23 cellular contexts compared by ENCODE assay signal in the genomic region with DNA sequence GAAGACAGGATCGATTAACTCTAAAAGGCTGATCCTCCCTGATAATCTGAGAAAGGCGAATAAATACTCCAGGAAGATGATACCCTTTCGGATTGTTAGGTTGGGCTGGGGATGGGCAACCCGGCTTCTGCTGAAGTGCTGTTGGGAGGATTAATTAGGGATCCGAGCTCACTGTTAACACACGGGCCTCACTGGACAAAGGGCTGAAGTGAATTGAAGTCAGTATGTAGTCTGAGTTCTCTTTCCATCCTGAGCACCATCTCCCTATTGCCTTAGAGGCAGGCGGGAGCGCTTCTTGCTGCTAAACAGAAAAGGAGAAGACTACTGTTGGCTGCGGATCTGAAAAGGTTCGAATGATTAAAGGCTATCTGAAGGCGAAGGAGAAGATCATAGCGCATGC. TPM values are rescaled to one million over a fixed set of nuclear protein-coding genes. Genes with fewer than 3 reads are reported as not detected.
DNase-seq lines count a peak whose midpoint lies in the region; ATAC-seq, FAIRE-seq and TF ChIP-seq lines count a peak whose summit lies in the region.
"Had no signal": no experiment of that assay in that cellular context is flagged by ENCODE, and none has a peak within 500 bp of the region (broad histone marks: within the 10 kb centered on the region; RNA-seq: fewer than 3 reads in every experiment).

No MANE protein-coding gene starts in this region.

- H3K4me1 Mint-ChIP-seq in neural progenitor cell, result no peaks in the 10 kb centered on the region
- H3K4me1 Mint-ChIP-seq in activated naive CD8-positive, alpha-beta T cell treated with anti-CD3 and anti-CD28 coated beads, Interleukin-2, amount 50 U/mL, for 24 hours, result no peaks in the 10 kb centered on the region
- H3K4me1 Mint-ChIP-seq: stimulated activated effector memory CD8-positive, alpha-beta T cell treated with anti-CD3 and anti-CD28 coated beads, Interleukin-12 subunit alpha, Interleukin-12 subunit beta, amount 100 ng/mL, for 72 hours had no signal

- no peak for ATAC-seq in activated naive CD8-positive, alpha-beta T cell treated with anti-CD3 and anti-CD28 coated beads, Interleukin-2, amount 50 U/mL, for 24 hours
- ATAC-seq: gastrocnemius medialis; stimulated activated effector memory CD8-positive, alpha-beta T cell treated with anti-CD3 and anti-CD28 coated beads, Interleukin-12 subunit alpha, Interleukin-12 subunit beta, amount 100 ng/mL, for 72 hours had no signal

- H3K4me3 ChIP-seq in endothelial cell of umbilical vein (replicated peaks in 1 of 3; ENCODE audit: insufficient read depth in 1 of 3, low read depth in 1 of 3, low read length in 3 of 3) (no peak overlapping the region), neural progenitor cell (peak overlapping the region; percentile 39), WERI-Rb-1 (ENCODE audit: low read depth, low read length) (no peak overlapping the region)
- H3K4me3 ChIP-seq: gastrocnemius medialis, HAP-1, Peyer's patch had no signal

- peak overlapping the region; percentile 26 for H2AFZ ChIP-seq in endothelial cell of umbilical vein (ENCODE audit: low read depth, low read length)
- peak overlapping the region; percentile 66 for H2AFZ ChIP-seq in neural progenitor cell (replicated peaks)

- H3K9me3 ChIP-seq in endothelial cell of umbilical vein (replicated peaks; ENCODE audit: control insufficient read depth, insufficient read depth, low read length) (no peaks in the 10 kb centered on the region), neural progenitor cell (ENCODE audit: low read depth) (no peaks in the 10 kb centered on the region), WERI-Rb-1 (ENCODE audit: severe bottlenecking) (no peaks in the 10 kb centered on the region)
- H3K9me3 ChIP-seq: gastrocnemius medialis, HAP-1, Peyer's patch had no signal

- TF ChIP-seq POLR2A in endothelial cell of umbilical vein (IDR thresholded peaks at IDR 0.05; ENCODE audit: low read depth, low read length), result no peak

- H3K9me3 Mint-ChIP-seq in neural progenitor cell, result no peaks in the 10 kb centered on the region
- H3K9me3 Mint-ChIP-seq in activated naive CD8-positive, alpha-beta T cell treated with anti-CD3 and anti-CD28 coated beads, Interleukin-2, amount 50 U/mL, for 24 hours, result no peaks in the 10 kb centered on the region

- DNase-seq in G401 (ENCODE audit: low spot score) (peak; percentile 24), NCI-H2227 treated with DMSO at 0.1 percent for 48 hours (lab: John Stamatoyannopoulos, UW) (peak; percentile 55), endothelial cell of umbilical vein (ENCODE audit: low read depth, low spot score) (no peak), neural progenitor cell (ENCODE audit: low spot score) (peak; percentile 68), WERI-Rb-1 (no peak), HEK293T (ENCODE audit: extremely low spot score) (no peak), OCI-M2 (lab: John Stamatoyannopoulos, UW; ENCODE audit: unreplicated experiment) (no peak)
- no peak for DNase-seq in activated naive CD8-positive, alpha-beta T cell treated with anti-CD3 and anti-CD28 coated beads, Interleukin-2, amount 50 U/mL, for 24 hours
- DNase-seq: activated CD4-positive, alpha-beta T cell treated with anti-CD3 and anti-CD28 coated beads for 4 hours; activated naive CD4-positive, alpha-beta T cell treated with anti-CD3 and anti-CD28 coated beads, Interleukin-2, amount 50 U/mL, for 16 hours; activated T-cell treated with anti-CD3 and anti-CD28 coated beads, Interleukin-2, amount 50 U/mL, for 48 hours; central memory CD4-positive, alpha-beta T cell; gastrocnemius medialis; MV-4-11; NCI-H187 treated with DMSO at 0.1 percent for 48 hours; NK-92 treated with Interleukin-12 subunit alpha and Interleukin-12 subunit beta, amount 100 ng/mL, for 24 hours; Peyer's patch; stimulated activated CD4-positive, alpha-beta T cell treated with anti-CD3 and anti-CD28 coated beads, Interleukin-1b, Interleukin-23, amount 100 ng/mL, for 48 hours; T-helper 1 cell had no signal

- H3K36me3 Mint-ChIP-seq in neural progenitor cell, result no peaks in the 10 kb centered on the region
- no peaks in the 10 kb centered on the region for H3K36me3 Mint-ChIP-seq in activated naive CD8-positive, alpha-beta T cell treated with anti-CD3 and anti-CD28 coated beads, Interleukin-2, amount 50 U/mL, for 24 hours (ENCODE audit: low read depth)
- H3K36me3 Mint-ChIP-seq: stimulated activated effector memory CD8-positive, alpha-beta T cell treated with anti-CD3 and anti-CD28 coated beads, Interleukin-12 subunit alpha, Interleukin-12 subunit beta, amount 100 ng/mL, for 72 hours had no signal

- no peaks in the 10 kb centered on the region for H3K36me3 ChIP-seq in endothelial cell of umbilical vein (ENCODE audit: control insufficient read depth in 2 of 2, extremely low read depth in 1 of 2, insufficient read depth in 2 of 2, low read length in 2 of 2)
- no peaks in the 10 kb centered on the region for H3K36me3 ChIP-seq in neural progenitor cell
- H3K36me3 ChIP-seq in WERI-Rb-1, result no peaks in the 10 kb centered on the region
- H3K36me3 ChIP-seq: gastrocnemius medialis, HAP-1, Peyer's patch had no signal

- dilution Hi-C loops in endothelial cell of umbilical vein (cut with MboI; ENCODE audit: extremely low pct_ligation_motif_present, low sequenced_read_pairs), result no loop called here

- in situ Hi-C loops in G401 (cut with HindIII; ENCODE audit: low sequenced_read_pairs), result no loop called here

- peak overlapping the region; percentile 4 for H3K4me2 ChIP-seq in endothelial cell of umbilical vein (ENCODE audit: insufficient read depth, low read length)
- peak overlapping the region; percentile 77 for H3K4me2 ChIP-seq in neural progenitor cell
- H3K4me2 ChIP-seq: KMS-11 had no signal

- H4K20me1 ChIP-seq in endothelial cell of umbilical vein (replicated peaks; ENCODE audit: control insufficient read depth, extremely low read depth, insufficient read depth, low read length), result no peaks in the 10 kb centered on the region
- H4K20me1 ChIP-seq in neural progenitor cell (ENCODE audit: low read depth), result no peaks in the 10 kb centered on the region

- H3K4me1 ChIP-seq in endothelial cell of umbilical vein (ENCODE audit: control insufficient read depth, extremely low read depth, insufficient read depth, low read length) (no peaks in the 10 kb centered on the region), neural progenitor cell (peaks cover 16% of the 10 kb centered on the region)
- H3K4me1 ChIP-seq: gastrocnemius medialis, HAP-1, Peyer's patch had no signal

- H3K79me2 ChIP-seq in endothelial cell of umbilical vein (ENCODE audit: control insufficient read depth, insufficient read depth, low read length) (no peaks in the 10 kb centered on the region), neural progenitor cell (ENCODE audit: low read depth) (no peaks in the 10 kb centered on the region)

- no peak for TF ChIP-seq CTCF in endothelial cell of umbilical vein (IDR thresholded peaks at IDR 0.05; ENCODE audit: extremely low read depth in 1 of 2, insufficient read depth in 1 of 2, low read depth in 1 of 2, low read length in 2 of 2)
- TF ChIP-seq CTCF in neural progenitor cell (IDR thresholded peaks at IDR 0.05), result no peak
- no peak for TF ChIP-seq CTCF in WERI-Rb-1 (IDR thresholded peaks at IDR 0.05; ENCODE audit: low read depth, low read length)

- no peaks in the 10 kb centered on the region for H3K9me1 ChIP-seq in endothelial cell of umbilical vein (replicated peaks; ENCODE audit: control insufficient read depth, extremely low read depth, insufficient read depth, low read length)

- intact Hi-C loops in endothelial cell of umbilical vein (cut with micrococcal nuclease), result no loop called here

- CTCF ChIA-PET in endothelial cell of umbilical vein (lab: Charles Lee) (no interaction called here), HEK293T (lab: Yijun Ruan, JAX) (interaction anchor here (1.0 to 1.4 kb wide), 1 partner anchor 34 kb away, joined by 3 to 5 read pairs; no protein-coding TSS in a partner anchor)

- POLR2A ChIA-PET in endothelial cell of umbilical vein (lab: Charles Lee), result no interaction called here
- POLR2A ChIA-PET in HEK293T (lab: Yijun Ruan, JAX), result interaction anchor here (1.1 to 1.3 kb wide), 2 partner anchors 22 to 35 kb away, joined by 3 to 5 read pairs; partner anchors contain the start of genes MORF4L2 and TCEAL1

- H3F3A ChIP-seq in neural progenitor cell (ENCODE audit: low read depth), result peaks cover 12% of the 10 kb centered on the region

- no peaks in the 10 kb centered on the region for H3K27me3 Mint-ChIP-seq in neural progenitor cell (ENCODE audit: insufficient read depth, low read depth)
- peaks cover 9% of the 10 kb centered on the region for H3K27me3 Mint-ChIP-seq in activated naive CD8-positive, alpha-beta T cell treated with anti-CD3 and anti-CD28 coated beads, Interleukin-2, amount 50 U/mL, for 24 hours

- H3K27ac Mint-ChIP-seq in neural progenitor cell, result no peak overlapping the region
- H3K27ac Mint-ChIP-seq in activated naive CD8-positive, alpha-beta T cell treated with anti-CD3 and anti-CD28 coated beads, Interleukin-2, amount 50 U/mL, for 24 hours, result no peak overlapping the region
- H3K27ac Mint-ChIP-seq: stimulated activated effector memory CD8-positive, alpha-beta T cell treated with anti-CD3 and anti-CD28 coated beads, Interleukin-12 subunit alpha, Interleukin-12 subunit beta, amount 100 ng/mL, for 72 hours had no signal

- no peak for FAIRE-seq in endothelial cell of umbilical vein (lab: Jason Lieb, UNC)
- FAIRE-seq: urothelium cell line had no signal

- no peaks in the 10 kb centered on the region for H3K27me3 ChIP-seq in endothelial cell of umbilical vein (ENCODE audit: control insufficient read depth in 2 of 2, insufficient read depth in 2 of 2, low read length in 2 of 2)
- no peaks in the 10 kb centered on the region for H3K27me3 ChIP-seq in neural progenitor cell
- H3K27me3 ChIP-seq in WERI-Rb-1 (ENCODE audit: insufficient read depth, low read depth, severe bottlenecking), result peaks cover 11% of the 10 kb centered on the region
- H3K27me3 ChIP-seq: Peyer's patch had no signal

- H3K27ac ChIP-seq in endothelial cell of umbilical vein (ENCODE audit: insufficient read depth, low read depth, low read length), result no peak overlapping the region
- H3K27ac ChIP-seq in neural progenitor cell, result no peak overlapping the region
- H3K27ac ChIP-seq in WERI-Rb-1, result no peak overlapping the region
- H3K27ac ChIP-seq: gastrocnemius medialis, KMS-11, Peyer's patch had no signal

- BruUV-seq in endothelial cell of umbilical vein (replicated peaks; lab: Mats Ljungman, UMichigan), result no TSS peak

- no peak overlapping the region for H3K4me3 Mint-ChIP-seq in neural progenitor cell
- no peak overlapping the region for H3K4me3 Mint-ChIP-seq in activated naive CD8-positive, alpha-beta T cell treated with anti-CD3 and anti-CD28 coated beads, Interleukin-2, amount 50 U/mL, for 24 hours
- H3K4me3 Mint-ChIP-seq: stimulated activated effector memory CD8-positive, alpha-beta T cell treated with anti-CD3 and anti-CD28 coated beads, Interleukin-12 subunit alpha, Interleukin-12 subunit beta, amount 100 ng/mL, for 72 hours had no signal

- H3K9ac ChIP-seq in endothelial cell of umbilical vein (replicated peaks; ENCODE audit: extremely low read depth, insufficient read depth, low read length) (no peak overlapping the region), neural progenitor cell (no peak overlapping the region)
- H3K9ac ChIP-seq: KMS-11 had no signal

RNA-seq across cellular contexts. Expression of gene MORF4L2, which starts 22.6 kb away (rescaled TPM):
- 666 and 732 TPM in 2 replicates for total RNA-seq in G401 (2014; rRNA removed; shearing (Covaris generic))
- 414 and 445 TPM in 2 replicates for total RNA-seq in endothelial cell of umbilical vein
- 208 and 331 TPM in 2 replicates for polyA plus RNA-seq in endothelial cell of umbilical vein
- polyA plus RNA-seq in endothelial cell of umbilical vein (2011; cell fraction: cytosol; rRNA removed), result 444 and 471 TPM in 2 replicates
- 315 and 479 TPM in 2 replicates for polyA plus RNA-seq in endothelial cell of umbilical vein (2011; cell fraction: nucleus; rRNA removed)
- polyA plus RNA-seq in endothelial cell of umbilical vein (2012), result 497 and 598 TPM in 2 replicates
- polyA minus RNA-seq in endothelial cell of umbilical vein, result 191 and 193 TPM in 2 replicates
- 103 TPM for polyA minus RNA-seq in endothelial cell of umbilical vein (2011; cell fraction: cytosol; rRNA and poly(A)+ RNA removed)
- polyA minus RNA-seq in endothelial cell of umbilical vein (2011; cell fraction: nucleus; rRNA and poly(A)+ RNA removed), result 91.8 and 122 TPM in 2 replicates
- 879 and 1,394 TPM in 2 replicates for total RNA-seq in neural progenitor cell (ENCODE audit: low replicate concordance)

RNA-seq across cellular contexts. Expression of gene TCEAL1, which starts 35.1 kb away (rescaled TPM):
- 9.8 and 27.0 TPM in 2 replicates for total RNA-seq in G401 (2014; rRNA removed; shearing (Covaris generic))
- total RNA-seq in endothelial cell of umbilical vein (14.6 and 18.5 TPM in 2 replicates), neural progenitor cell (ENCODE audit: low replicate concordance) (15.4 and 17.0 TPM in 2 replicates)
- 12.8 and 18.6 TPM in 2 replicates for polyA plus RNA-seq in endothelial cell of umbilical vein
- polyA plus RNA-seq in endothelial cell of umbilical vein (2011; cell fraction: cytosol; rRNA removed), result 27.8 and 28.0 TPM in 2 replicates
- polyA plus RNA-seq in endothelial cell of umbilical vein (2011; cell fraction: nucleus; rRNA removed), result 19.5 and 25.9 TPM in 2 replicates
- 14.8 and 20.1 TPM in 2 replicates for polyA plus RNA-seq in endothelial cell of umbilical vein (2012)
- 5.7 and 8.6 TPM in 2 replicates for polyA minus RNA-seq in endothelial cell of umbilical vein
- polyA minus RNA-seq in endothelial cell of umbilical vein (2011; cell fraction: cytosol; rRNA and poly(A)+ RNA removed), result 7.0 TPM
- 2.9 and 3.2 TPM in 2 replicates for polyA minus RNA-seq in endothelial cell of umbilical vein (2011; cell fraction: nucleus; rRNA and poly(A)+ RNA removed)

RNA-seq across cellular contexts. Expression of gene TMEM31, which starts 46.8 kb away (rescaled TPM):
- not detected in 2 replicates for total RNA-seq in G401 (2014; rRNA removed; shearing (Covaris generic))
- not detected in 2 replicates for total RNA-seq in endothelial cell of umbilical vein
- 0.19 TPM in 1 of 2 replicates, not detected in the other for polyA plus RNA-seq in endothelial cell of umbilical vein
- not detected in 2 replicates for polyA plus RNA-seq in endothelial cell of umbilical vein (2011; cell fraction: cytosol; rRNA removed)
- polyA plus RNA-seq in endothelial cell of umbilical vein (2011; cell fraction: nucleus; rRNA removed), result not detected in 2 replicates
- polyA plus RNA-seq in endothelial cell of umbilical vein (2012), result not detected in 2 replicates
- not detected in 2 replicates for polyA minus RNA-seq in endothelial cell of umbilical vein
- polyA minus RNA-seq in endothelial cell of umbilical vein (2011; cell fraction: cytosol; rRNA and poly(A)+ RNA removed), result not detected
- not detected in 2 replicates for polyA minus RNA-seq in endothelial cell of umbilical vein (2011; cell fraction: nucleus; rRNA and poly(A)+ RNA removed)
- total RNA-seq in neural progenitor cell (ENCODE audit: low replicate concordance), result 0.46 TPM in 1 of 2 replicates, not detected in the other
- total RNA-seq: gastrocnemius medialis, Peyer's patch had no signal

RNA-seq across cellular contexts. Expression of gene TCEAL3, which starts 56.2 kb away (rescaled TPM):
- total RNA-seq in G401 (2014; rRNA removed; shearing (Covaris generic)), result 2.6 TPM in 1 of 2 replicates, not detected in the other
- total RNA-seq in endothelial cell of umbilical vein, result 21.3 and 23.7 TPM in 2 replicates
- 6.9 and 8.9 TPM in 2 replicates for polyA plus RNA-seq in endothelial cell of umbilical vein
- 15.8 and 16.9 TPM in 2 replicates for polyA plus RNA-seq in endothelial cell of umbilical vein (2011; cell fraction: cytosol; rRNA removed)
- 4.9 and 6.9 TPM in 2 replicates for polyA plus RNA-seq in endothelial cell of umbilical vein (2011; cell fraction: nucleus; rRNA removed)
- 32.7 and 41.9 TPM in 2 replicates for polyA plus RNA-seq in endothelial cell of umbilical vein (2012)
- 4.1 and 6.9 TPM in 2 replicates for polyA minus RNA-seq in endothelial cell of umbilical vein
- polyA minus RNA-seq in endothelial cell of umbilical vein (2011; cell fraction: cytosol; rRNA and poly(A)+ RNA removed), result not detected
- 1.2 TPM in 2 replicates for polyA minus RNA-seq in endothelial cell of umbilical vein (2011; cell fraction: nucleus; rRNA and poly(A)+ RNA removed)
- 12.0 and 12.3 TPM in 2 replicates for total RNA-seq in neural progenitor cell (ENCODE audit: low replicate concordance)

Comparison
In these comparisons a context has a peak if more than half of its experiments do, and no peak if none do; other contexts are left out.
1. DNase-seq: peak in G401 (single experiment), NCI-H2227 treated with DMSO at 0.1 percent for 48 hours (single experiment) and neural progenitor cell (single experiment); none in endothelial cell of umbilical vein (single experiment), WERI-Rb-1 (single experiment), HEK293T (single experiment), OCI-M2 (single experiment) and activated naive CD8-positive, alpha-beta T cell treated with anti-CD3 and anti-CD28 coated beads, Interleukin-2, amount 50 U/mL, for 24 hours (single experiment).